9 cellular contexts compared by ENCODE assay signal in genomic region chr3:171348121-171348520, GRCh38.
DNase-seq lines count a peak whose midpoint lies in the region; ATAC-seq and TF ChIP-seq lines count a peak whose summit lies in the region.
"Had no signal": no experiment of that assay in that cellular context is flagged by ENCODE, and none has a peak within 500 bp of the region (broad histone marks: within the 10 kb centered on the region; RNA-seq: fewer than 3 reads in every experiment).

No MANE protein-coding gene starts in this region.

- H3K4me3 ChIP-seq in cardiac muscle cell (no peak overlapping the region), aorta (ENCODE audit: low read length in 2 of 2) (no peak overlapping the region)

- ATAC-seq in HG03196 (IDR thresholded peaks at IDR 0.05; ENCODE audit: unreplicated experiment): peak; percentile 14
- peak; percentile 19 for ATAC-seq in aorta (ENCODE audit: low FRiP score)

- peak overlapping the region; percentile 46 for H3K27ac Mint-ChIP-seq in chondrocyte (ENCODE audit: unreplicated experiment)

- peaks cover 32% of the 10 kb centered on the region for H3K4me1 ChIP-seq in cardiac muscle cell (ENCODE audit: low read depth)
- peaks cover 0 to 3% of the 10 kb centered on the region in 2 donors for H3K4me1 ChIP-seq in aorta (ENCODE audit: control insufficient read depth in 1 of 2, insufficient read depth in 2 of 2, low read length in 2 of 2)

- H3K4me3 Mint-ChIP-seq in chondrocyte (ENCODE audit: unreplicated experiment): no peak overlapping the region

- H3K4me1 Mint-ChIP-seq in chondrocyte (ENCODE audit: low read depth): peaks cover 61% of the 10 kb centered on the region

- no peaks in the 10 kb centered on the region for H3K9me3 Mint-ChIP-seq in chondrocyte (ENCODE audit: low read depth)

- H3K36me3 ChIP-seq in cardiac muscle cell (no peaks in the 10 kb centered on the region), aorta (ENCODE audit: control insufficient read depth in 1 of 2, insufficient read depth in 2 of 2, low read length in 1 of 2) (no peaks in the 10 kb centered on the region)

- intact Hi-C loops in cardiac septum (cut with DNase I) (no loop called here), aorta (cut with DNase I) (no loop called here)

- H3K9me3 ChIP-seq in cardiac muscle cell (ENCODE audit: low read depth): no peaks in the 10 kb centered on the region
- no peaks in the 10 kb centered on the region for H3K9me3 ChIP-seq in aorta (ENCODE audit: control insufficient read depth, low read length)

- TF ChIP-seq CTCF in cardiac muscle cell (IDR thresholded peaks at IDR 0.05; ENCODE audit: low read depth, low read length) (no peak), chondrocyte (IDR thresholded peaks at IDR 0.05) (no peak)

- H3K36me3 Mint-ChIP-seq in chondrocyte (ENCODE audit: low read depth): no peaks in the 10 kb centered on the region

- H3K27ac ChIP-seq in cardiac muscle cell (peak overlapping the region; percentile 63), aorta (ENCODE audit: low read depth in 1 of 2, low read length in 2 of 2) (no peak overlapping the region)

- WGBS in aorta, 2 donors: 22 to 25% methylated on average over 4 of the region's 4 CpGs

- H3K27me3 ChIP-seq in cardiac muscle cell (no peaks in the 10 kb centered on the region), aorta (ENCODE audit: control insufficient read depth in 1 of 2, insufficient read depth in 2 of 2, low read length in 1 of 2) (no peaks in the 10 kb centered on the region)

- DNase-seq in cardiac muscle cell (ENCODE audit: low read depth in 1 of 2, low spot score in 1 of 2): peak in 1 of 2 donors; percentile 71
- no peak for DNase-seq in cardiac septum (ENCODE audit: low spot score)
- no peak for DNase-seq in chondrocyte (ENCODE audit: low spot score)
- no peak for DNase-seq in aorta
- DNase-seq in NCI-H82 (lab: John Stamatoyannopoulos, UW): no peak
- DNase-seq in NCI-H128 (lab: John Stamatoyannopoulos, UW; ENCODE audit: unreplicated experiment): no peak
- DNase-seq in activated CD4-positive, CD25-positive, alpha-beta regulatory T cell treated with anti-CD3 and anti-CD28 coated beads, Interleukin-2, amount 50 U/mL, for 72 hours: no peak
- DNase-seq: NCI-H2029 treated with DMSO at 0.1 percent for 48 hours had no signal

- H3K27me3 Mint-ChIP-seq in chondrocyte (ENCODE audit: low read depth): no peaks in the 10 kb centered on the region
